17 cellular contexts compared by ENCODE assay signal in the genomic region with DNA sequence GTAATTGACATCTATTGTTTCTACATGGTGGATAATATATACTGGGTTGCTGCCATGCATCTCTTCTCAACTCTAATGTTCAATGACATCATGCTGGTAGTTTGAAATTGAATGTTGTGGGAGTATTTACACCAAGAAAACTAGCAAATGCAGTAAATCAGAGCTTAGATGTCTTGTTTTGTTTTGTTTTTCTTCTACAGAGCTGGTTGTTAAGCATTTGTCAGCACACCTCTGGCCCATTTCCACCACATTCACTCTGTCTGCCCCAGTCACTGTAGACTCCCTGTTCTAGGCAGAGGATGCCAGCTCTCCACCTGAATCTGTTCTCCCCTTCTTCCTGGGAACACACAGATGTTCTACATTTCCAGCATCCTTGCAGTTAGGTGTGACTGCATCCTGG.
"Had no signal": no experiment of that assay in that cellular context is flagged by ENCODE, and none has a peak within 500 bp of the region (broad histone marks: within the 10 kb centered on the region; RNA-seq: fewer than 3 reads in every experiment).

No MANE protein-coding gene starts in this region.

- H3K4me3 Mint-ChIP-seq: activated CD4-positive, alpha-beta memory T cell treated with anti-CD3 and anti-CD28 coated beads, Interleukin-2, amount 10 ng/mL, durations not matched to agents 7 days and 5 days; activated CD4-positive, alpha-beta T cell treated with anti-CD3 and anti-CD28 coated beads for 36 hours; effector memory CD8-positive, alpha-beta T cell; natural killer cell; T-helper 17 cell had no signal

- H3K27ac ChIP-seq: brain microvascular endothelial cell, epithelial cell of prostate, hepatocyte, neutrophil, stomach, testis, upper lobe of right lung had no signal

- H3K27ac Mint-ChIP-seq: activated CD4-positive, alpha-beta memory T cell treated with anti-CD3 and anti-CD28 coated beads, Interleukin-2, amount 10 ng/mL, durations not matched to agents 7 days and 5 days; activated CD4-positive, alpha-beta T cell treated with anti-CD3 and anti-CD28 coated beads for 36 hours; effector memory CD8-positive, alpha-beta T cell; natural killer cell; T-helper 17 cell had no signal

- H3K36me3 ChIP-seq: brain microvascular endothelial cell, neutrophil, stomach, upper lobe of right lung had no signal

- DNase-seq: activated CD4-positive, alpha-beta memory T cell treated with anti-CD3 and anti-CD28 coated beads, Interleukin-2, amount 10 ng/mL, durations not matched to agents 7 days and 5 days; activated CD4-positive, alpha-beta T cell treated with anti-CD3 and anti-CD28 coated beads for 36 hours; activated naive CD4-positive, alpha-beta T cell; brain microvascular endothelial cell; dermis blood vessel endothelial cell; effector memory CD8-positive, alpha-beta T cell; mammary epithelial cell; natural killer cell; posterior cingulate gyrus; stimulated activated CD4-positive, alpha-beta T cell treated with anti-CD3 and anti-CD28 coated beads, Interleukin-4, amount 100 ng/mL, for 4 hours; stomach; T-helper 17 cell; testis; upper lobe of right lung had no signal

- H3K4me2 ChIP-seq: hepatocyte had no signal

- H3K27me3 ChIP-seq: brain microvascular endothelial cell, testis, upper lobe of right lung had no signal

- H3K4me1 ChIP-seq: testis had no signal

- H3K4me3 ChIP-seq: hepatocyte, stomach, testis, upper lobe of right lung had no signal

- H3K9me3 Mint-ChIP-seq: activated CD4-positive, alpha-beta memory T cell treated with anti-CD3 and anti-CD28 coated beads, Interleukin-2, amount 10 ng/mL, durations not matched to agents 7 days and 5 days; effector memory CD8-positive, alpha-beta T cell; natural killer cell had no signal

- H3K9me3 ChIP-seq: neutrophil, stomach, testis, upper lobe of right lung had no signal

- H3K36me3 Mint-ChIP-seq: natural killer cell had no signal

- H2AFZ ChIP-seq: hepatocyte had no signal

- H3K79me2 ChIP-seq: hepatocyte had no signal
